9 cellular contexts compared by ENCODE assay signal in genomic region chr3:118863731-118864322, GRCh38.
DNase-seq lines count a peak whose midpoint lies in the region; ATAC-seq and TF ChIP-seq lines count a peak whose summit lies in the region.
"Had no signal": no experiment of that assay in that cellular context is flagged by ENCODE, and none has a peak within 500 bp of the region (broad histone marks: within the 10 kb centered on the region; RNA-seq: fewer than 3 reads in every experiment).

No MANE protein-coding gene starts in this region.

- H3K36me3 ChIP-seq in Caco-2 (ENCODE audit: control insufficient read depth, insufficient read depth, low read length) (no peaks in the 10 kb centered on the region), colonic mucosa (no peaks in the 10 kb centered on the region)
- H3K36me3 ChIP-seq: adrenal gland had no signal

- peak in 1 of 2 experiments; percentile 14 for DNase-seq in Caco-2
- DNase-seq in NCI-H2029 treated with DMSO at 0.1 percent for 48 hours (lab: John Stamatoyannopoulos, UW), result no peak
- DNase-seq in COLO668 (lab: John Stamatoyannopoulos, UW; ENCODE audit: unreplicated experiment), result no peak
- no peak for DNase-seq in colonic mucosa

- H3K4me1 ChIP-seq in Caco-2, result no peaks in the 10 kb centered on the region
- no peaks in the 10 kb centered on the region for H3K4me1 ChIP-seq in colonic mucosa
- H3K4me1 ChIP-seq: adrenal gland had no signal

- H3K9me3 ChIP-seq in Caco-2, result no peaks in the 10 kb centered on the region
- H3K9me3 ChIP-seq in colonic mucosa, result no peaks in the 10 kb centered on the region
- H3K9me3 ChIP-seq: adrenal gland had no signal

- no peak overlapping the region for H3K4me3 ChIP-seq in Caco-2 (ENCODE audit: low read depth, low read length)
- no peak overlapping the region for H3K4me3 ChIP-seq in colonic mucosa
- H3K4me3 ChIP-seq: adrenal gland had no signal

- H3K27me3 ChIP-seq in Caco-2 (replicated peaks; ENCODE audit: control insufficient read depth, insufficient read depth, low read length) (no peaks in the 10 kb centered on the region), colonic mucosa (no peaks in the 10 kb centered on the region)
- H3K27me3 ChIP-seq: adrenal gland had no signal

- ATAC-seq in GM19351 (IDR thresholded peaks at IDR 0.05; ENCODE audit: unreplicated experiment), result peak; percentile 96
- peak; percentile 87 for ATAC-seq in HG03432 (IDR thresholded peaks at IDR 0.05; ENCODE audit: unreplicated experiment)
- peak; percentile 49 for ATAC-seq in activated T-helper 17 cell treated with anti-CD3 and anti-CD28 coated beads, Interleukin-2, amount 50 U/mL, for 72 hours (replicated peaks)
- no peak for ATAC-seq in HG03280 (IDR thresholded peaks at IDR 0.05; ENCODE audit: unreplicated experiment)

- H3K27me3 Mint-ChIP-seq in Caco-2 (ENCODE audit: insufficient read depth, unreplicated experiment), result no peaks in the 10 kb centered on the region
- H3K27me3 Mint-ChIP-seq in activated T-helper 17 cell treated with anti-CD3 and anti-CD28 coated beads, Interleukin-2, amount 50 U/mL, for 72 hours, result peaks cover 4% of the 10 kb centered on the region

- H3K9me3 Mint-ChIP-seq in Caco-2 (ENCODE audit: unreplicated experiment), result peaks cover 9% of the 10 kb centered on the region
- no peaks in the 10 kb centered on the region for H3K9me3 Mint-ChIP-seq in activated T-helper 17 cell treated with anti-CD3 and anti-CD28 coated beads, Interleukin-2, amount 50 U/mL, for 72 hours

- H3K36me3 Mint-ChIP-seq in Caco-2 (ENCODE audit: insufficient read depth, unreplicated experiment), result no peaks in the 10 kb centered on the region
- no peaks in the 10 kb centered on the region for H3K36me3 Mint-ChIP-seq in activated T-helper 17 cell treated with anti-CD3 and anti-CD28 coated beads, Interleukin-2, amount 50 U/mL, for 72 hours (ENCODE audit: low read depth)

- H3K4me1 Mint-ChIP-seq in Caco-2 (ENCODE audit: low read depth, unreplicated experiment), result no peaks in the 10 kb centered on the region
- H3K4me1 Mint-ChIP-seq in activated T-helper 17 cell treated with anti-CD3 and anti-CD28 coated beads, Interleukin-2, amount 50 U/mL, for 72 hours, result no peaks in the 10 kb centered on the region

- BruUV-seq in Caco-2 (replicated peaks; lab: Mats Ljungman, UMichigan), result no TSS peak

- CTCF ChIA-PET in Caco-2 (lab: Charles Lee), result no interaction called here

- TF ChIP-seq CTCF in Caco-2 (IDR thresholded peaks at IDR 0.05; ENCODE audit: insufficient read depth in 1 of 2, low read depth in 1 of 2, low read length in 1 of 2, severe bottlenecking in 1 of 2, unreplicated experiment in 1 of 2) (peak; percentile 21 to 26), colonic mucosa (IDR thresholded peaks at IDR 0.05) (no peak)

- H3K27ac ChIP-seq in colonic mucosa, result no peak overlapping the region
- H3K27ac ChIP-seq: adrenal gland had no signal

- no peak overlapping the region for H3K4me3 Mint-ChIP-seq in Caco-2 (ENCODE audit: unreplicated experiment)
- H3K4me3 Mint-ChIP-seq in activated T-helper 17 cell treated with anti-CD3 and anti-CD28 coated beads, Interleukin-2, amount 50 U/mL, for 72 hours, result no peak overlapping the region

- POLR2A ChIA-PET in Caco-2 (lab: Charles Lee), result no interaction called here

- no peak overlapping the region for H3K9ac ChIP-seq in colonic mucosa (ENCODE audit: low read depth in 2 of 2, low read length in 2 of 2)

- H3K27ac Mint-ChIP-seq in Caco-2 (ENCODE audit: unreplicated experiment), result no peak overlapping the region
- H3K27ac Mint-ChIP-seq in activated T-helper 17 cell treated with anti-CD3 and anti-CD28 coated beads, Interleukin-2, amount 50 U/mL, for 72 hours, result no peak overlapping the region

- intact Hi-C loops in Caco-2 (cut with micrococcal nuclease; ENCODE audit: unreplicated experiment), result no loop called here
- intact Hi-C loops in colonic mucosa (cut with DNase I), result no loop called here
